In the genomic region with DNA sequence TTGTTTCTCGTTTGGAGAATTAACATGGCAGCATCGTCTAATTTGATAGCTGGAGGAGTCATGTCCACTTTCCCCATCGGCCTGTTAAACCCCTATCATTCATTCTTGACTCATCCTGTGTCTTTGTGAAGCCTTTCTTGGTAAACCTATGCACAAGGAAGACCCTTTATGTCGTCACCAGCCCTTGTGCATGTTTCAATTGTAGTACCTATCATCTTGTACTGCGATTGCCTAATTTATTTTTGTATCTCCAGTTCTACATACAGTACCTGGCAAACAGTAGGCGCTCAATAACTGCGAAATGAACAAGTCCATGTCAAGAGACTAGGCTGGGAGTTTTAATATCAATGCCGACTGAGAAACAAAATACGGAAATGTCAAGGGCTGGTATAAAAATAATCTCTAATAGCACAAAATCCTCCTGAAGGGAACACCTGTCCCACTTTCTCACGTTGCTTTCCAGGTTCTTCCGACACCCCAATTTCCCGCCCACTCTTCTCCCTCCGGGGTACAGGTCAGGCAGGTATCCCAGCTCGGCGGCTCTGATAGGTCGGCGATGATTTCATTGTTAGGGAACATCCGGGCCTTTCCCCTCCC, we compare ENCODE assay signal across 8 cellular contexts. TPM values are rescaled to one million over a fixed set of nuclear protein-coding genes. Genes with fewer than 3 reads are reported as not detected.
A peak's percentile ranks its signal among the peaks of the same experiment; 100 is the strongest.
DNase-seq lines count a peak whose midpoint lies in the region; ATAC-seq, FAIRE-seq and TF ChIP-seq lines count a peak whose summit lies in the region.

No MANE protein-coding gene starts in this region.

- CTCF ChIA-PET in A549 (lab: Yijun Ruan, JAX) (interaction anchor here (0.9 to 1.9 kb wide), 3 partner anchors 10 to 123 kb away, joined by 3 to 10 read pairs (median 5); no protein-coding TSS in a partner anchor), MCF 10A (lab: Yijun Ruan, JAX) (no interaction called here)

- peak overlapping the region; percentile 99 for H3K27ac Mint-ChIP-seq in MCF 10A (ENCODE audit: low read depth, unreplicated experiment)

- H3K27me3 Mint-ChIP-seq in MCF 10A (ENCODE audit: insufficient read depth, unreplicated experiment), result no peaks in the 10 kb centered on the region

- peaks cover 11% of the 10 kb centered on the region for H3K4me1 Mint-ChIP-seq in MCF 10A (ENCODE audit: insufficient read depth, unreplicated experiment)

- intact Hi-C loops in MCF 10A (cut with micrococcal nuclease), result no loop called here
- intact Hi-C loops in mucosa of descending colon (cut with DNase I, micrococcal nuclease), result no loop called here

- no peaks in the 10 kb centered on the region for H3K9me3 Mint-ChIP-seq in MCF 10A (ENCODE audit: unreplicated experiment)

- peak overlapping the region; percentile 93 for H3K4me3 Mint-ChIP-seq in MCF 10A (ENCODE audit: unreplicated experiment)

- H3K4me2 ChIP-seq in A549, result peak overlapping the region; percentile 78

- no peak for TF ChIP-seq EP300 in A549 (IDR thresholded peaks at IDR 0.05)

- peaks cover 5% of the 10 kb centered on the region for H3K36me3 ChIP-seq in mucosa of descending colon (ENCODE audit: low read depth)

- WGBS in A549 (ENCODE audit: missing lambda C conversion rate), result 10% methylated on average over 18 of the region's 18 CpGs

- no peaks in the 10 kb centered on the region for H3K27me3 ChIP-seq in HL-60 (ENCODE audit: insufficient read depth, poor library complexity, severe bottlenecking)

- TF ChIP-seq CTCF in A549 (IDR thresholded peaks at IDR 0.05) (no peak), HL-60 (IDR thresholded peaks at IDR 0.05; ENCODE audit: insufficient read depth, low read length) (no peak), MCF 10A (IDR thresholded peaks at IDR 0.05; ENCODE audit: unreplicated experiment) (no peak), mucosa of descending colon (IDR thresholded peaks at IDR 0.05) (no peak)

- BruUV-seq in MCF 10A (replicated peaks; lab: Mats Ljungman, UMichigan), result TSS peak; percentile 59

- peaks cover 19% of the 10 kb centered on the region for H3K4me1 ChIP-seq in A549
- peaks cover 12% of the 10 kb centered on the region for H3K4me1 ChIP-seq in mucosa of descending colon (ENCODE audit: low read depth)

- no peaks in the 10 kb centered on the region for H3K36me3 Mint-ChIP-seq in MCF 10A (ENCODE audit: insufficient read depth, unreplicated experiment)

- FAIRE-seq in A549 (lab: Jason Lieb, UNC), result no peak

- ATAC-seq in A549 (no peak), mucosa of descending colon (no peak), HG03565 (IDR thresholded peaks at IDR 0.05; ENCODE audit: unreplicated experiment) (no peak)

- POLR2A ChIA-PET in A549 (lab: Yijun Ruan, JAX), result interaction anchor here (0.7 to 2.0 kb wide), 8 partner anchors 10 to 194 kb away, joined by 3 to 6 read pairs (median 4); a partner anchor contains a TSS
- POLR2A ChIA-PET in MCF 10A (lab: Yijun Ruan, JAX), result interaction anchor here (0.6 to 7.1 kb wide), 15 partner anchors 10 to 1071 kb away, joined by 3 to 48 read pairs (median 5); a partner anchor contains a TSS

- no peak; a peak in 1 of 5 replicates for TF ChIP-seq RAD21 in A549 (conservative IDR thresholded peaks at IDR 0.05 in 1 of 2, IDR thresholded peaks at IDR 0.05 in 1 of 2)

- peak; percentile 33; the same call in 1 of the 2 replicates for TF ChIP-seq POLR2A in A549 (IDR thresholded peaks at IDR 0.05; ENCODE audit: low read length)
- no peak for TF ChIP-seq POLR2A in erythroblast (IDR thresholded peaks at IDR 0.05; ENCODE audit: low read length)

- H3K4me3 ChIP-seq in A549, result peak overlapping the region; percentile 49
- peak overlapping the region; percentile 53 for H3K4me3 ChIP-seq in HL-60 (replicated peaks; ENCODE audit: insufficient read depth, low read length)
- H3K4me3 ChIP-seq in mucosa of descending colon, result peak overlapping the region; percentile 96

- DNase-seq in A549 (ENCODE audit: low read depth in 1 of 2, low spot score in 1 of 2) (peak in 1 of 2 experiments; percentile 20), HL-60 (ENCODE audit: low read depth in 1 of 2, low spot score in 1 of 2) (no peak), MCF 10A (ENCODE audit: unreplicated experiment) (no peak), mucosa of descending colon (no peak), UCSD-AML1 (lab: John Stamatoyannopoulos, UW; ENCODE audit: unreplicated experiment) (no peak), anterior cingulate cortex (lab: John Stamatoyannopoulos, UW) (no peak), erythroblast (lab: John Stamatoyannopoulos, UW) (no peak)

- H3K9me3 ChIP-seq in A549 (peaks cover 13% of the 10 kb centered on the region; the same call in 2 of the 3 replicates), mucosa of descending colon (peaks cover 4% of the 10 kb centered on the region)

- H3K27ac ChIP-seq in A549 (peak overlapping the region; percentile 75 to 82), HL-60 (replicated peaks) (peak overlapping the region; percentile 98)

TF ChIP-seq in A549, 52 proteins besides CTCF, POLR2A, EP300 and RAD21:
- TF ChIP-seq POLR2AphosphoS2 (conservative IDR thresholded peaks at IDR 0.05; ENCODE audit: low read length) (no peak), GATA3 (IDR thresholded peaks at IDR 0.05; ENCODE audit: borderline replicate concordance) (no peak), ZSCAN20 (CRISPR knock-in tag; IDR thresholded peaks at IDR 0.05) (no peak), RFX5 (IDR thresholded peaks at IDR 0.05) (no peak), PHF8 (IDR thresholded peaks at IDR 0.05; ENCODE audit: borderline replicate concordance, low read depth) (peak; percentile 33; the same call in 1 of the 2 replicates), JUN (IDR thresholded peaks at IDR 0.05) (peak in 1 of 2 experiments; percentile 74; a peak in 3 of 5 replicates), ZFP36 (IDR thresholded peaks at IDR 0.05; ENCODE audit: borderline replicate concordance, partially characterized antibody) (no peak), KDM1A (IDR thresholded peaks at IDR 0.05; ENCODE audit: low read depth) (no peak), CBX2 (IDR thresholded peaks at IDR 0.05; ENCODE audit: borderline replicate concordance, low read depth) (no peak), HOXA7 (CRISPR knock-in tag; IDR thresholded peaks at IDR 0.05) (no peak), FOSB (CRISPR knock-in tag; IDR thresholded peaks at IDR 0.05) (no peak)
- TF ChIP-seq, protein P1, sequence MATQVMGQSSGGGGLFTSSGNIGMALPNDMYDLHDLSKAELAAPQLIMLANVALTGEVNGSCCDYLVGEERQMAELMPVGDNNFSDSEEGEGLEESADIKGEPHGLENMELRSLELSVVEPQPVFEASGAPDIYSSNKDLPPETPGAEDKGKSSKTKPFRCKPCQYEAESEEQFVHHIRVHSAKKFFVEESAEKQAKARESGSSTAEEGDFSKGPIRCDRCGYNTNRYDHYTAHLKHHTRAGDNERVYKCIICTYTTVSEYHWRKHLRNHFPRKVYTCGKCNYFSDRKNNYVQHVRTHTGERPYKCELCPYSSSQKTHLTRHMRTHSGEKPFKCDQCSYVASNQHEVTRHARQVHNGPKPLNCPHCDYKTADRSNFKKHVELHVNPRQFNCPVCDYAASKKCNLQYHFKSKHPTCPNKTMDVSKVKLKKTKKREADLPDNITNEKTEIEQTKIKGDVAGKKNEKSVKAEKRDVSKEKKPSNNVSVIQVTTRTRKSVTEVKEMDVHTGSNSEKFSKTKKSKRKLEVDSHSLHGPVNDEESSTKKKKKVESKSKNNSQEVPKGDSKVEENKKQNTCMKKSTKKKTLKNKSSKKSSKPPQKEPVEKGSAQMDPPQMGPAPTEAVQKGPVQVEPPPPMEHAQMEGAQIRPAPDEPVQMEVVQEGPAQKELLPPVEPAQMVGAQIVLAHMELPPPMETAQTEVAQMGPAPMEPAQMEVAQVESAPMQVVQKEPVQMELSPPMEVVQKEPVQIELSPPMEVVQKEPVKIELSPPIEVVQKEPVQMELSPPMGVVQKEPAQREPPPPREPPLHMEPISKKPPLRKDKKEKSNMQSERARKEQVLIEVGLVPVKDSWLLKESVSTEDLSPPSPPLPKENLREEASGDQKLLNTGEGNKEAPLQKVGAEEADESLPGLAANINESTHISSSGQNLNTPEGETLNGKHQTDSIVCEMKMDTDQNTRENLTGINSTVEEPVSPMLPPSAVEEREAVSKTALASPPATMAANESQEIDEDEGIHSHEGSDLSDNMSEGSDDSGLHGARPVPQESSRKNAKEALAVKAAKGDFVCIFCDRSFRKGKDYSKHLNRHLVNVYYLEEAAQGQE (IDR thresholded peaks at IDR 0.05), result no peak
- TF ChIP-seq, protein P2, sequence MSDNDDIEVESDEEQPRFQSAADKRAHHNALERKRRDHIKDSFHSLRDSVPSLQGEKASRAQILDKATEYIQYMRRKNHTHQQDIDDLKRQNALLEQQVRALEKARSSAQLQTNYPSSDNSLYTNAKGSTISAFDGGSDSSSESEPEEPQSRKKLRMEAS (IDR thresholded peaks at IDR 0.05), result no peak

RNA-seq across cellular contexts. Expression of a gene that starts 1.3 kb away (rescaled TPM):
- 75.1 and 78.3 TPM in 2 replicates for polyA plus RNA-seq in A549 (2011; rRNA removed)
- polyA plus RNA-seq in A549 (2012; cell fraction: cytosol; rRNA removed), result 21.7 and 25.3 TPM in 2 replicates
- polyA plus RNA-seq in A549 (2012; cell fraction: nucleus; rRNA removed), result 9.8 and 13.3 TPM in 2 replicates
- 49.0 to 51.2 TPM (median 49.1 TPM) in 3 replicates for polyA plus RNA-seq in A549 (2017; fragmentation: RNase III; extraction: RNeasy Plus Mini Kit Qiagen cat#74134 plus additional on column Dnase treatment)
- polyA minus RNA-seq in A549 (2011; rRNA and poly(A)+ RNA removed), result 51.2 and 60.5 TPM in 2 replicates
- total RNA-seq in MCF 10A (2022), result 47.5 and 49.1 TPM in 2 replicates
- 10 to 100 TPM; 59.8 to 75.4 (median 65.2) TPM for total RNA-seq in mucosa of descending colon
